Comparison of ENCODE assay signal across 22 cellular contexts in the genomic region with DNA sequence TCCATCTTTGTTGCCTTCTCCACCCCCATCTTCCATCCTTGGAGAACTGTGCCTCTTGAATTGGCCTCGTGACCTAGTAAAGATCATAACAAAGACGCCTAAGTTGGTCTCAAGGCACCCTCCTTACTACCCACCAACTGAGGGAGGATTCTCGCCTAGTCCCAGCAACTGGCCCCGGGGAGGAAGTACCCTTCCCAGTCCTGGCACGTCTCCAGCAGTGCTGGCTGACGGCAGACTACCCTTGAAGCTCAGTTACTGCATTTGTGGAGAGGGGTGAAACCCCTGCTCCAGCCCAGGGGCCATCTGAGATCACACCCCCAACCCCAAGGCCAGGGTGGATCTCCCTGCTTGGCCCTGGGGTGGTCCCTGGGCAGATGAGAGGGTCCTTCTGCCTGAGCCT. TPM values are rescaled to one million over a fixed set of nuclear protein-coding genes. Genes with fewer than 3 reads are reported as not detected.
DNase-seq lines count a peak whose midpoint lies in the region; ATAC-seq and TF ChIP-seq lines count a peak whose summit lies in the region.
"Had no signal": no experiment of that assay in that cellular context is flagged by ENCODE, and none has a peak within 500 bp of the region (broad histone marks: within the 10 kb centered on the region; RNA-seq: fewer than 3 reads in every experiment).

No MANE protein-coding gene starts in this region.

- no peak overlapping the region for H3K4me3 ChIP-seq in right atrium auricular region
- H3K4me3 ChIP-seq in ectodermal cell (ENCODE audit: insufficient read depth, low read depth, low read length) = no peak overlapping the region
- H3K4me3 ChIP-seq in psoas muscle = no peak overlapping the region

- peak overlapping the region; percentile 77 to 82 for H3K27ac ChIP-seq in right atrium auricular region
- peak overlapping the region; percentile 37 for H3K27ac ChIP-seq in ectodermal cell (ENCODE audit: insufficient read depth, low read depth, low read length, poor library complexity, severe bottlenecking)
- H3K27ac ChIP-seq in psoas muscle = peak overlapping the region; percentile 75
- H3K27ac ChIP-seq: HL-60 had no signal

- peaks cover 0 to 54% of the 10 kb centered on the region in 2 donors for H3K4me1 ChIP-seq in right atrium auricular region
- peaks cover 20% of the 10 kb centered on the region for H3K4me1 ChIP-seq in ectodermal cell (ENCODE audit: control insufficient read depth, insufficient read depth, low read length)
- H3K4me1 ChIP-seq in psoas muscle = peaks cover 43% of the 10 kb centered on the region

- intact Hi-C loops in left cardiac atrium (cut with DNase I) = loop anchor here in 1 of 2 donors (10.0 kb wide), 1 partner anchor 51 kb away; the partner anchor contains the start of gene MTG2
- intact Hi-C loops in psoas muscle (cut with DNase I) = no loop called here

- DNase-seq in right atrium auricular region (ENCODE audit: low spot score) (no peak), left cardiac atrium (no peak), T-helper 17 cell (no peak), psoas muscle (no peak), left lobe of liver (ENCODE audit: low spot score) (no peak), NCI-H2196 treated with DMSO at 0.1 percent for 48 hours (lab: John Stamatoyannopoulos, UW; ENCODE audit: unreplicated experiment) (no peak)
- DNase-seq in stimulated activated CD4-positive, alpha-beta T cell treated with anti-CD3 and anti-CD28 coated beads, Interleukin-4, amount 100 ng/mL, for 1 hour = no peak
- DNase-seq: DMS 273 treated with DMSO at 0.1 percent for 48 hours, GDM1, HCEC 1CT, IMR-90, Karpas-422, SIG-M5 had no signal

- 84 to 86% methylated on average over 6 of the region's 6 CpGs for WGBS in ectodermal cell, 2 experiments
- 64 to 68% (median 65%) methylated on average over 6 of the region's 6 CpGs for WGBS in psoas muscle, 3 donors

- peak overlapping the region; percentile 44 for H3K4me3 Mint-ChIP-seq in T-helper 17 cell

- no peaks in the 10 kb centered on the region for H3K36me3 ChIP-seq in right atrium auricular region
- no peaks in the 10 kb centered on the region for H3K36me3 ChIP-seq in ectodermal cell (ENCODE audit: control insufficient read depth, insufficient read depth, low read length)
- peaks cover 0 to 11% of the 10 kb centered on the region in 2 donors for H3K36me3 ChIP-seq in psoas muscle (ENCODE audit: insufficient read depth in 1 of 2, low read depth in 1 of 2)

- no peak overlapping the region for H3K27ac Mint-ChIP-seq in T-helper 17 cell

- TF ChIP-seq CTCF in right atrium auricular region (IDR thresholded peaks at IDR 0.05) (no peak), psoas muscle (IDR thresholded peaks at IDR 0.05) (no peak)

- H3K9me3 ChIP-seq in right atrium auricular region (no peaks in the 10 kb centered on the region), T-helper 17 cell (ENCODE audit: control insufficient read depth, low read length, poor library complexity, severe bottlenecking) (no peaks in the 10 kb centered on the region), ectodermal cell (ENCODE audit: control insufficient read depth, low read length) (no peaks in the 10 kb centered on the region), psoas muscle (no peaks in the 10 kb centered on the region)

- ATAC-seq in left cardiac atrium = no peak
- ATAC-seq in T-helper 17 cell = no peak
- no peak for ATAC-seq in psoas muscle
- ATAC-seq in left lobe of liver = no peak

- H3K36me3 Mint-ChIP-seq in T-helper 17 cell (ENCODE audit: low read depth) = peaks cover 2% of the 10 kb centered on the region

- H3K4me1 Mint-ChIP-seq in T-helper 17 cell = peaks cover 20% of the 10 kb centered on the region

- peaks cover 6% of the 10 kb centered on the region for H3K27me3 Mint-ChIP-seq in T-helper 17 cell

- H3K27me3 ChIP-seq in right atrium auricular region = no peaks in the 10 kb centered on the region
- no peaks in the 10 kb centered on the region for H3K27me3 ChIP-seq in ectodermal cell (ENCODE audit: control insufficient read depth, insufficient read depth, low read length, poor library complexity, severe bottlenecking)
- no peaks in the 10 kb centered on the region for H3K27me3 ChIP-seq in psoas muscle (ENCODE audit: insufficient read depth in 3 of 3, low read length in 2 of 3)

RNA-seq across cellular contexts. Expression of gene OSBPL2, which starts 2.1 kb away (rescaled TPM):
- total RNA-seq in right atrium auricular region (10 to 100 TPM; 27.2 to 29.6 TPM), left cardiac atrium (10 to 100 TPM; 40.1 to 41.2 TPM), T-helper 17 cell (10 to 100 TPM; 59.9 to 67.9 TPM), psoas muscle (10 to 100 TPM; 19.8 to 30.9 (median 24.8) TPM), left lobe of liver (21.1 TPM)
- 35.5 TPM for polyA plus RNA-seq in ectodermal cell (2013, experiment 1 of 4)
- 35.5 TPM for polyA plus RNA-seq in ectodermal cell (2013, experiment 2 of 4)
- 24.2 TPM for polyA plus RNA-seq in ectodermal cell (2013, experiment 3 of 4)
- 26.1 TPM for polyA plus RNA-seq in ectodermal cell (2013, experiment 4 of 4)
- polyA plus RNA-seq in psoas muscle = 10 to 100 TPM in 2 of 3 donors, 1 to 10 TPM in 1; 9.6 to 22.8 (median 11.4) TPM

RNA-seq across cellular contexts. Expression of gene HRH3, which starts 16.1 kb away (rescaled TPM):
- not detected for total RNA-seq in right atrium auricular region
- total RNA-seq in left cardiac atrium = not detected
- total RNA-seq in T-helper 17 cell = not detected
- polyA plus RNA-seq in ectodermal cell (2013, experiment 1 of 4) = 3.1 TPM
- polyA plus RNA-seq in ectodermal cell (2013, experiment 2 of 4) = 3.9 TPM
- polyA plus RNA-seq in ectodermal cell (2013, experiment 3 of 4) = 2.7 TPM
- 2.6 TPM for polyA plus RNA-seq in ectodermal cell (2013, experiment 4 of 4)
- total RNA-seq in psoas muscle = not detected
- under 1 TPM in 1 of 3 donors, not detected in 2; 0.03 TPM for polyA plus RNA-seq in psoas muscle
- total RNA-seq in left lobe of liver = not detected
- total RNA-seq: Daoy, HT1080, IMR-90, MCF 10A, NCI-H460, OCI-LY7, RPMI7951 had no signal
- polyA plus RNA-seq: AG04450, IMR-90 had no signal

RNA-seq across cellular contexts. Expression of gene MTG2, which starts 53.4 kb away (rescaled TPM):
- 10 to 100 TPM; 20.7 to 24.1 TPM for total RNA-seq in right atrium auricular region
- 10 to 100 TPM; 19.1 to 28.9 TPM for total RNA-seq in left cardiac atrium
- total RNA-seq in T-helper 17 cell = 10 to 100 TPM; 13.8 to 14.3 TPM
- polyA plus RNA-seq in ectodermal cell (2013, experiment 1 of 4) = 27.0 TPM
- 33.0 TPM for polyA plus RNA-seq in ectodermal cell (2013, experiment 2 of 4)
- 29.8 TPM for polyA plus RNA-seq in ectodermal cell (2013, experiment 3 of 4)
- polyA plus RNA-seq in ectodermal cell (2013, experiment 4 of 4) = 28.0 TPM
- 10 to 100 TPM; 29.5 to 56.5 (median 39.6) TPM for total RNA-seq in psoas muscle
- 10 to 100 TPM; 25.0 to 56.2 (median 46.7) TPM for polyA plus RNA-seq in psoas muscle
- 31.0 TPM for total RNA-seq in left lobe of liver
